ENCODE assay signal across 19 cellular contexts in genomic region chr10:123948030-123948823, GRCh38. TPM values are rescaled to one million over a fixed set of nuclear protein-coding genes. Genes with fewer than 3 reads are reported as not detected.
DNase-seq lines count a peak whose midpoint lies in the region; ATAC-seq, FAIRE-seq and TF ChIP-seq lines count a peak whose summit lies in the region.
"Had no signal": no experiment of that assay in that cellular context is flagged by ENCODE, and none has a peak within 500 bp of the region (broad histone marks: within the 10 kb centered on the region; RNA-seq: fewer than 3 reads in every experiment).

No MANE protein-coding gene starts in this region.

- H3K36me3 ChIP-seq in HCT116 (ENCODE audit: control insufficient read depth in 1 of 2, insufficient read depth in 2 of 2, low read length in 2 of 2), result no peaks in the 10 kb centered on the region
- H3K36me3 ChIP-seq in H1 (ENCODE audit: control insufficient read depth in 2 of 4, insufficient read depth in 4 of 4, low read length in 3 of 4), result no peaks in the 10 kb centered on the region
- H3K36me3 ChIP-seq in neuronal stem cell (replicated peaks in 1 of 2; ENCODE audit: control insufficient read depth in 2 of 2, insufficient read depth in 2 of 2, low read length in 2 of 2), result no peaks in the 10 kb centered on the region
- H3K36me3 ChIP-seq in spleen, result no peaks in the 10 kb centered on the region

- H3K4me1 Mint-ChIP-seq in activated naive CD8-positive, alpha-beta T cell treated with anti-CD3 and anti-CD28 coated beads, Interleukin-2, amount 50 U/mL, for 24 hours, result no peaks in the 10 kb centered on the region
- H3K4me1 Mint-ChIP-seq in activated naive CD8-positive, alpha-beta T cell treated with anti-CD3 and anti-CD28 coated beads for 36 hours, result no peaks in the 10 kb centered on the region

- no peak for ATAC-seq in activated naive CD8-positive, alpha-beta T cell treated with anti-CD3 and anti-CD28 coated beads, Interleukin-2, amount 50 U/mL, for 24 hours
- peak; percentile 67 for ATAC-seq in HCT116

- CTCF ChIA-PET in HCT116 (lab: Charles Lee) (no interaction called here), H1 (lab: Charles Lee; ENCODE audit: partially characterized antibody) (interaction anchor here (0.7 to 1.7 kb wide), 4 partner anchors 305 to 375 kb away, joined by 3 to 4 read pairs (median 4); no protein-coding TSS in a partner anchor)

- no peak overlapping the region for H3K4me3 Mint-ChIP-seq in activated naive CD8-positive, alpha-beta T cell treated with anti-CD3 and anti-CD28 coated beads, Interleukin-2, amount 50 U/mL, for 24 hours
- no peak overlapping the region for H3K4me3 Mint-ChIP-seq in activated naive CD8-positive, alpha-beta T cell treated with anti-CD3 and anti-CD28 coated beads for 36 hours
- H3K4me3 Mint-ChIP-seq: CD4-positive, alpha-beta memory T cell; IgD-negative memory B cell had no signal

- H3K4me1 ChIP-seq in HCT116 (ENCODE audit: control insufficient read depth in 1 of 2, insufficient read depth in 2 of 2, low read length in 2 of 2), result peaks cover 0 to 12% of the 10 kb centered on the region in 2 experiments; a peak in 3 of 4 replicates
- H3K4me1 ChIP-seq in H1 (replicated peaks in 1 of 4; ENCODE audit: control insufficient read depth in 3 of 4, insufficient read depth in 4 of 4, low read length in 3 of 4), result peaks cover 0 to 8% (median 0%) of the 10 kb centered on the region in 4 experiments; a peak in 2 of 7 replicates
- no peaks in the 10 kb centered on the region for H3K4me1 ChIP-seq in neuronal stem cell (ENCODE audit: control insufficient read depth in 2 of 2, insufficient read depth in 1 of 2, low read depth in 1 of 2, low read length in 2 of 2)
- no peaks in the 10 kb centered on the region for H3K4me1 ChIP-seq in spleen

- H2BK5ac ChIP-seq in H1 (ENCODE audit: low read depth, low read length) (no peak overlapping the region), neuronal stem cell (ENCODE audit: low read length) (peak overlapping the region; percentile 16)

- H4K20me1 ChIP-seq in HCT116 (ENCODE audit: insufficient read depth) (no peaks in the 10 kb centered on the region), H1 (replicated peaks in 1 of 2; ENCODE audit: control insufficient read depth in 1 of 2, insufficient read depth in 2 of 2, low read length in 2 of 2) (no peaks in the 10 kb centered on the region)

- H2AFZ ChIP-seq in HCT116 (ENCODE audit: low read depth, low read length, poor library complexity, severe bottlenecking) (no peak overlapping the region), H1 (ENCODE audit: low read length) (no peak overlapping the region), neuronal stem cell (ENCODE audit: low read length) (no peak overlapping the region)

- H2AK5ac ChIP-seq in H1 (ENCODE audit: low read depth, low read length), result no peak overlapping the region
- H2AK5ac ChIP-seq in neuronal stem cell (ENCODE audit: low read depth, low read length), result no peak overlapping the region

- POLR2A ChIA-PET in HCT116 (lab: Charles Lee), result no interaction called here
- POLR2A ChIA-PET in H1 (lab: Charles Lee; ENCODE audit: partially characterized antibody), result no interaction called here

- H3K27me3 ChIP-seq in HCT116 (ENCODE audit: insufficient read depth, low read length), result peaks cover 14% of the 10 kb centered on the region; the same call in 1 of the 2 replicates
- H3K27me3 ChIP-seq in H1 (replicated peaks in 1 of 4; ENCODE audit: control insufficient read depth in 3 of 4, extremely low read depth in 1 of 4, insufficient read depth in 3 of 4, low read length in 3 of 4), result no peaks in the 10 kb centered on the region
- no peaks in the 10 kb centered on the region for H3K27me3 ChIP-seq in neuronal stem cell (ENCODE audit: control insufficient read depth in 3 of 3, insufficient read depth in 3 of 3, low read depth in 1 of 3, low read length in 3 of 3)
- H3K27me3 ChIP-seq in spleen (replicated peaks in 1 of 7), result peaks cover 0 to 9% (median 0%) of the 10 kb centered on the region in 7 donors

- no peaks in the 10 kb centered on the region for H3K9me3 ChIP-seq in HCT116 (ENCODE audit: control insufficient read depth in 1 of 2, insufficient read depth in 1 of 2, low read depth in 1 of 2, low read length in 2 of 2)
- no peaks in the 10 kb centered on the region for H3K9me3 ChIP-seq in H1 (ENCODE audit: insufficient read depth in 2 of 2, low read depth in 1 of 2, low read length in 1 of 2)
- no peaks in the 10 kb centered on the region for H3K9me3 ChIP-seq in neuronal stem cell (replicated peaks in 1 of 2; ENCODE audit: control insufficient read depth in 2 of 2, insufficient read depth in 1 of 2, low read depth in 1 of 2, low read length in 2 of 2)
- no peaks in the 10 kb centered on the region for H3K9me3 ChIP-seq in spleen

- no peak overlapping the region for H2BK120ac ChIP-seq in H1 (replicated peaks; ENCODE audit: low read depth, low read length)
- H2BK120ac ChIP-seq in neuronal stem cell (ENCODE audit: low read depth, low read length), result no peak overlapping the region

- 93% methylated on average over 9 of the region's 9 CpGs; no CpG with 5 or more reads in 1 of the 2 experiments for WGBS in H1 (ENCODE audit: extremely low coverage in 1 of 2, insufficient coverage in 1 of 2, insufficient read length in 1 of 2, insufficient replicate concordance in 2 of 2, low coverage in 1 of 2, low lambda C conversion rate in 2 of 2, missing lambda C conversion rate in 1 of 2), 2 experiments
- WGBS in neuronal stem cell (ENCODE audit: extremely low coverage in 2 of 2, insufficient read length in 2 of 2, insufficient replicate concordance in 1 of 2), 2 donors, result no CpG with 5 or more reads among the region's 9 CpGs
- WGBS in spleen, 5 donors, result 62 to 69% (median 65%) methylated on average over 9 of the region's 9 CpGs

- BruUV-seq in HCT116 (replicated peaks; lab: Mats Ljungman, UMichigan), result no TSS peak

- H3K27ac ChIP-seq in HCT116 (ENCODE audit: low read depth, low read length) (no peak overlapping the region), H1 (ENCODE audit: low read depth, low read length) (no peak overlapping the region), neuronal stem cell (replicated peaks; ENCODE audit: low read length) (no peak overlapping the region), spleen (no peak overlapping the region)
- H3K27ac ChIP-seq: 22Rv1 had no signal

- no peaks in the 10 kb centered on the region for H3K23me2 ChIP-seq in H1 (ENCODE audit: low read depth, low read length)

- H2BK15ac ChIP-seq in H1 (ENCODE audit: low read length), result no peak overlapping the region
- no peak overlapping the region for H2BK15ac ChIP-seq in neuronal stem cell (ENCODE audit: low read length)

- TF ChIP-seq POLR2A in HCT116 (IDR thresholded peaks at IDR 0.05; ENCODE audit: borderline replicate concordance, extremely low read depth, insufficient read depth, insufficient read length) (no peak), H1 (IDR thresholded peaks at IDR 0.05; ENCODE audit: control extremely low read depth in 1 of 2, low read depth in 2 of 2, low read length in 2 of 2) (no peak), spleen (IDR thresholded peaks at IDR 0.05) (no peak)

- no peak for TF ChIP-seq CTCF in HCT116 (IDR thresholded peaks at IDR 0.05 in 2 of 3, conservative IDR thresholded peaks at IDR 0.05 in 1 of 3; ENCODE audit: borderline replicate concordance in 1 of 3, insufficient read depth in 1 of 3, low read depth in 2 of 3, low read length in 2 of 3)
- no peak for TF ChIP-seq CTCF in H1 (IDR thresholded peaks at IDR 0.05; ENCODE audit: control extremely low read depth in 1 of 3, insufficient read depth in 1 of 3, low read depth in 1 of 3, low read length in 3 of 3)
- no peak for TF ChIP-seq CTCF in spleen (IDR thresholded peaks at IDR 0.05 in 8 of 11, conservative IDR thresholded peaks at IDR 0.05 in 3 of 11)

- no peak overlapping the region for H3K56ac ChIP-seq in H1 (replicated peaks; ENCODE audit: insufficient read length, low read depth, low read length)

- H3K36me3 Mint-ChIP-seq in activated naive CD8-positive, alpha-beta T cell treated with anti-CD3 and anti-CD28 coated beads, Interleukin-2, amount 50 U/mL, for 24 hours (ENCODE audit: low read depth), result no peaks in the 10 kb centered on the region
- no peaks in the 10 kb centered on the region for H3K36me3 Mint-ChIP-seq in activated naive CD8-positive, alpha-beta T cell treated with anti-CD3 and anti-CD28 coated beads for 36 hours
- H3K36me3 Mint-ChIP-seq: CD4-positive, alpha-beta memory T cell had no signal

- TF ChIP-seq EP300 in H1 (IDR thresholded peaks at IDR 0.05; ENCODE audit: borderline replicate concordance in 1 of 2, low read depth in 2 of 2, low read length in 2 of 2), result no peak

- DNase-seq in activated naive CD8-positive, alpha-beta T cell treated with anti-CD3 and anti-CD28 coated beads, Interleukin-2, amount 50 U/mL, for 24 hours, result no peak
- DNase-seq in activated naive CD8-positive, alpha-beta T cell treated with anti-CD3 and anti-CD28 coated beads for 36 hours, result no peak
- DNase-seq in HCT116 (ENCODE audit: low read depth, low spot score), result no peak
- DNase-seq in H1 (ENCODE audit: low read depth in 1 of 2, low spot score in 2 of 2), result no peak
- DNase-seq in neuronal stem cell (ENCODE audit: low spot score), result no peak
- DNase-seq in AG20443 (ENCODE audit: low spot score), result no peak
- no peak for DNase-seq in foreskin melanocyte
- no peak for DNase-seq in spleen
- DNase-seq: AML-193; C1 segment of cervical spinal cord; CD4-positive, alpha-beta memory T cell; DMS79; GOT3; HCEC 1CT had no signal

- no peaks in the 10 kb centered on the region for H3K9me2 ChIP-seq in HCT116 (ENCODE audit: insufficient read depth)

- peak overlapping the region; percentile 24 for H3K14ac ChIP-seq in H1 (ENCODE audit: insufficient read length)
- H3K14ac ChIP-seq in neuronal stem cell (ENCODE audit: low read length), result no peak overlapping the region

- H3K18ac ChIP-seq in H1 (ENCODE audit: extremely low read depth, low read length) (no peak overlapping the region), neuronal stem cell (ENCODE audit: low read length) (peak overlapping the region; percentile 54)

- FAIRE-seq in H1 (lab: Jason Lieb, UNC), result no peak
- FAIRE-seq: GM12891 had no signal

- H3K9me3 Mint-ChIP-seq in activated naive CD8-positive, alpha-beta T cell treated with anti-CD3 and anti-CD28 coated beads, Interleukin-2, amount 50 U/mL, for 24 hours, result no peaks in the 10 kb centered on the region
- no peaks in the 10 kb centered on the region for H3K9me3 Mint-ChIP-seq in activated naive CD8-positive, alpha-beta T cell treated with anti-CD3 and anti-CD28 coated beads for 36 hours

- H2BK20ac ChIP-seq in H1 (ENCODE audit: low read length), result no peak overlapping the region

- peak overlapping the region; percentile 8 for H4K8ac ChIP-seq in H1 (ENCODE audit: extremely low read depth, insufficient read depth, low read length)
- H4K8ac ChIP-seq in neuronal stem cell (ENCODE audit: low read depth, low read length), result no peak overlapping the region

- H3K79me2 ChIP-seq in HCT116 (ENCODE audit: insufficient read depth, low read length) (no peaks in the 10 kb centered on the region), H1 (ENCODE audit: control insufficient read depth in 1 of 2, insufficient read depth in 2 of 2, low read length in 2 of 2) (no peaks in the 10 kb centered on the region)

- H3K23ac ChIP-seq in H1 (ENCODE audit: insufficient read length) (no peak overlapping the region), neuronal stem cell (ENCODE audit: low read depth, low read length, poor library complexity) (no peak overlapping the region)

- RAD21 ChIA-PET in HCT116 (lab: Charles Lee; ENCODE audit: low non-redundant PET in 1 of 2, low total read pairs in 2 of 2, uncharacterized antibody in 2 of 2, unreplicated experiment in 2 of 2), result no interaction called here

- H3K4me3 ChIP-seq in HCT116 (replicated peaks in 1 of 2; ENCODE audit: low read depth in 1 of 2, low read length in 2 of 2) (no peak overlapping the region), H1 (ENCODE audit: extremely low read depth in 1 of 4, insufficient read depth in 2 of 4, low read depth in 3 of 4, low read length in 4 of 4) (no peak overlapping the region), neuronal stem cell (ENCODE audit: low read length in 2 of 2) (no peak overlapping the region), spleen (no peak overlapping the region)

- no peak overlapping the region for H4K5ac ChIP-seq in H1 (ENCODE audit: insufficient read length, low read depth, low read length)

- H3K79me1 ChIP-seq in H1 (ENCODE audit: low read depth, low read length) (no peaks in the 10 kb centered on the region), neuronal stem cell (ENCODE audit: low read depth, low read length) (no peaks in the 10 kb centered on the region)

- H4K91ac ChIP-seq in H1 (replicated peaks; ENCODE audit: insufficient read length, low read length), result peak overlapping the region; percentile 38
- no peak overlapping the region for H4K91ac ChIP-seq in neuronal stem cell (ENCODE audit: low read depth, low read length, poor library complexity)

- H3K4me2 ChIP-seq in HCT116 (ENCODE audit: low read length), result no peak overlapping the region; the same call in 1 of the 2 replicates
- no peak overlapping the region for H3K4me2 ChIP-seq in H1 (ENCODE audit: insufficient read depth in 1 of 2, low read depth in 2 of 2, low read length in 2 of 2)
- H3K4me2 ChIP-seq in neuronal stem cell (ENCODE audit: insufficient read depth, low read length, poor library complexity, severe bottlenecking), result no peak overlapping the region

- TF ChIP-seq RAD21 in HCT116 (IDR thresholded peaks at IDR 0.05; ENCODE audit: low read depth) (no peak), H1 (IDR thresholded peaks at IDR 0.05 in 1 of 2, conservative IDR thresholded peaks at IDR 0.05 in 1 of 2; ENCODE audit: low read depth in 2 of 2, low read length in 2 of 2) (no peak)

- H2BK12ac ChIP-seq in H1 (ENCODE audit: low read depth, low read length) (0 out of 2 replicates have a peak overlapping the region, but pooled peaks have one; percentile 60), neuronal stem cell (ENCODE audit: low read length) (no peak overlapping the region)

- H3K27ac Mint-ChIP-seq in activated naive CD8-positive, alpha-beta T cell treated with anti-CD3 and anti-CD28 coated beads, Interleukin-2, amount 50 U/mL, for 24 hours, result peak overlapping the region; percentile 14
- no peak overlapping the region for H3K27ac Mint-ChIP-seq in activated naive CD8-positive, alpha-beta T cell treated with anti-CD3 and anti-CD28 coated beads for 36 hours
- H3K27ac Mint-ChIP-seq: CD4-positive, alpha-beta memory T cell; IgD-negative memory B cell had no signal

- H3K9ac ChIP-seq in HCT116 (ENCODE audit: low read length), result no peak overlapping the region
- no peak overlapping the region for H3K9ac ChIP-seq in H1 (replicated peaks in 1 of 4; ENCODE audit: extremely low read depth in 1 of 4, low read depth in 3 of 4, low read length in 3 of 4)
- no peak overlapping the region for H3K9ac ChIP-seq in neuronal stem cell (ENCODE audit: low read depth, low read length, poor library complexity)

- no peak overlapping the region for H3K4ac ChIP-seq in H1 (replicated peaks; ENCODE audit: insufficient read length, low read depth, low read length)
- H3K4ac ChIP-seq in neuronal stem cell (ENCODE audit: low read length), result no peak overlapping the region

- H3K27me3 Mint-ChIP-seq in activated naive CD8-positive, alpha-beta T cell treated with anti-CD3 and anti-CD28 coated beads, Interleukin-2, amount 50 U/mL, for 24 hours, result peaks cover 20% of the 10 kb centered on the region
- no peaks in the 10 kb centered on the region for H3K27me3 Mint-ChIP-seq in activated naive CD8-positive, alpha-beta T cell treated with anti-CD3 and anti-CD28 coated beads for 36 hours

- intact Hi-C loops in HCT116 (cut with micrococcal nuclease) (no loop called here), spleen (cut with DNase I; ENCODE audit: low total_unique reads) (no loop called here)

RNA-seq across cellular contexts. Expression of gene CPXM2, which starts 56.6 kb away (rescaled TPM):
- not detected for total RNA-seq in activated naive CD8-positive, alpha-beta T cell treated with anti-CD3 and anti-CD28 coated beads for 36 hours
- total RNA-seq in HCT116 (2021; ENCODE audit: unreplicated experiment) (0.12 TPM), spleen (10 to 100 TPM; 20.8 to 38.2 (median 22.2) TPM)
- polyA plus RNA-seq in HCT116 (2012), result 0.05 and 0.11 TPM in 2 replicates
- total RNA-seq in H1 (2021; fragmentation: NEBNext Ultra II Directional; extraction: Animal tissue kit (Norgen Biotek cat#: 25700)), result 2.5 and 2.9 TPM in 2 replicates
- polyA plus RNA-seq in H1 (2011; rRNA removed) (2.3 and 2.4 TPM in 2 replicates), spleen (1 to 10 TPM; 3.7 to 7.0 (median 3.7) TPM)
- polyA plus RNA-seq in H1 (2011; cell fraction: cytosol; rRNA removed), result 3.1 TPM
- polyA plus RNA-seq in H1 (2011; cell fraction: nucleus; rRNA removed), result 3.8 TPM
- polyA plus RNA-seq in H1 (2012, experiment 1 of 2), result 2.6 to 5.1 TPM (median 3.9 TPM) in 4 replicates
- polyA plus RNA-seq in H1 (2012, experiment 2 of 2), result 1.0 TPM
- polyA plus RNA-seq in H1 (2013, experiment 1 of 2), result 2.9 TPM
- polyA plus RNA-seq in H1 (2013, experiment 2 of 2), result 3.0 TPM
- 1.6 and 2.1 TPM in 2 replicates for polyA minus RNA-seq in H1 (2011; rRNA and poly(A)+ RNA removed)
- 2.1 TPM for polyA minus RNA-seq in H1 (2011; cell fraction: cytosol; rRNA and poly(A)+ RNA removed)
- 5.0 TPM for polyA minus RNA-seq in H1 (2011; cell fraction: nucleus; rRNA and poly(A)+ RNA removed)
- polyA plus RNA-seq in neuronal stem cell (2013, experiment 1 of 2), result 0.03 TPM
- 0.04 TPM for polyA plus RNA-seq in neuronal stem cell (2013, experiment 2 of 2)
- total RNA-seq: A673; CD4-positive, alpha-beta memory T cell; G401 had no signal
- polyA plus RNA-seq: CD4-positive, alpha-beta memory T cell; IgD-negative memory B cell had no signal
